In genomic region chr13:104759069-104759468, GRCh38 we compare ENCODE assay signal across 23 cellular contexts.
"Had no signal": no experiment of that assay in that cellular context is flagged by ENCODE, and none has a peak within 500 bp of the region (broad histone marks: within the 10 kb centered on the region; RNA-seq: fewer than 3 reads in every experiment).

No MANE protein-coding gene starts in this region.

- H3K4me3 ChIP-seq: left ventricle myocardium inferior, lung, neural progenitor cell, psoas muscle, right atrium auricular region, skin epidermis, suprapubic skin, thoracic aorta, tibial artery, uterus had no signal

- H3K9me3 ChIP-seq: left ventricle myocardium inferior, neutrophil, psoas muscle, right atrium auricular region, suprapubic skin, thoracic aorta, tibial artery, uterus had no signal

- H3K4me1 ChIP-seq: left ventricle myocardium inferior, neural progenitor cell, parathyroid adenoma, psoas muscle, right atrium auricular region, suprapubic skin, tibial artery, uterus had no signal

- H3K36me3 ChIP-seq: left ventricle myocardium inferior, neural progenitor cell, neutrophil, right atrium auricular region, suprapubic skin, thoracic aorta, tibial artery, uterus had no signal

- DNase-seq: islet precursor cell; left ventricle myocardium inferior; mesendoderm; naive B cell; natural killer cell; nephron progenitor cell; occipital lobe; psoas muscle; stimulated activated CD4-positive, alpha-beta T cell treated with anti-CD3 and anti-CD28 coated beads, Interleukin-4, amount 100 ng/mL, for 24 hours; stimulated activated naive CD4-positive, alpha-beta T cell; tibial artery; trophoblast cell; uterus had no signal

- H3K27ac ChIP-seq: left ventricle myocardium inferior, neural progenitor cell, neutrophil, parathyroid adenoma, psoas muscle, right atrium auricular region, suprapubic skin, thoracic aorta, tibial artery, uterus had no signal

- ATAC-seq: natural killer cell; psoas muscle; sciatic nerve; stimulated activated effector memory CD8-positive, alpha-beta T cell treated with anti-CD3 and anti-CD28 coated beads, Interleukin-12 subunit alpha, Interleukin-12 subunit beta, amount 100 ng/mL, for 72 hours had no signal

- H3K27me3 ChIP-seq: neural progenitor cell, neutrophil, right atrium auricular region, suprapubic skin, tibial artery, uterus had no signal
